Comparison of ENCODE assay signal across 1 cellular context in the genomic region with DNA sequence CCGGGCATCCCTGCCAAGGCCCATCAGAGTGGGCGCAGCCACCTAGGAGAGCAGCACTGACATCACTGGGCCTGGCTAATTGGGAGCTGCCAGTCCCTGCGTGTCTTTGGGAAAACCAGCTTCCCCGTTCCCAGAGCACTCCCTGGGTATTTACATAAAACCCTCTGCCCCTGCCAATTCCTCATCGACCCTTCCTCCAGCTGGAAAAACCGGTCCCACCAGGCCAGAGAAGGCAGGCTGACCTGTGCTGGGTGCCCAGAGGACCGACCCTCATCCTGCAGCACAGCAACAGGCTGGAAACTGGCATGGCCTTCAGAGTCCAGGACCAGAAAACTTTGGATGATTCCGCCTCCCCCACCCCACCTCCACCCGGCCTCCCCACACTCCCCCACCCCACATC.
TF ChIP-seq lines count a peak whose summit lies in the region.

No MANE protein-coding gene starts in this region.

TF ChIP-seq in WTC11, 78 proteins besides CTCF, POLR2A, EP300 and RAD21 (continued from another document):
- TF ChIP-seq, protein P1, sequence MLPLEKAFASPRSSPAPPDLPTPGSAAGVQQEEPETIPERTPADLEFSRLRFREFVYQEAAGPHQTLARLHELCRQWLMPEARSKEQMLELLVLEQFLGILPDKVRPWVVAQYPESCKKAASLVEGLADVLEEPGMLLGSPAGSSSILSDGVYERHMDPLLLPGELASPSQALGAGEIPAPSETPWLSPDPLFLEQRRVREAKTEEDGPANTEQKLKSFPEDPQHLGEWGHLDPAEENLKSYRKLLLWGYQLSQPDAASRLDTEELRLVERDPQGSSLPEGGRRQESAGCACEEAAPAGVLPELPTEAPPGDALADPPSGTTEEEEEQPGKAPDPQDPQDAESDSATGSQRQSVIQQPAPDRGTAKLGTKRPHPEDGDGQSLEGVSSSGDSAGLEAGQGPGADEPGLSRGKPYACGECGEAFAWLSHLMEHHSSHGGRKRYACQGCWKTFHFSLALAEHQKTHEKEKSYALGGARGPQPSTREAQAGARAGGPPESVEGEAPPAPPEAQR (CRISPR knock-in tag; IDR thresholded peaks at IDR 0.05): no peak
- TF ChIP-seq JUN (CRISPR knock-in tag; IDR thresholded peaks at IDR 0.05) (no peak), ZNF423 (CRISPR knock-in tag; IDR thresholded peaks at IDR 0.05) (no peak), FOXJ3 (CRISPR knock-in tag; IDR thresholded peaks at IDR 0.05; ENCODE audit: borderline replicate concordance) (no peak), GRHL2 (CRISPR knock-in tag; IDR thresholded peaks at IDR 0.05; ENCODE audit: insufficient replicate concordance, severe bottlenecking) (no peak), ZNF263 (CRISPR knock-in tag; IDR thresholded peaks at IDR 0.05; ENCODE audit: low read depth) (no peak), ATF1 (CRISPR knock-in tag; IDR thresholded peaks at IDR 0.05) (no peak), NR3C1 (CRISPR knock-in tag; conservative IDR thresholded peaks at IDR 0.05; ENCODE audit: low read depth) (no peak), ETV6 (CRISPR knock-in tag; IDR thresholded peaks at IDR 0.05) (no peak)
- TF ChIP-seq, protein P2, sequence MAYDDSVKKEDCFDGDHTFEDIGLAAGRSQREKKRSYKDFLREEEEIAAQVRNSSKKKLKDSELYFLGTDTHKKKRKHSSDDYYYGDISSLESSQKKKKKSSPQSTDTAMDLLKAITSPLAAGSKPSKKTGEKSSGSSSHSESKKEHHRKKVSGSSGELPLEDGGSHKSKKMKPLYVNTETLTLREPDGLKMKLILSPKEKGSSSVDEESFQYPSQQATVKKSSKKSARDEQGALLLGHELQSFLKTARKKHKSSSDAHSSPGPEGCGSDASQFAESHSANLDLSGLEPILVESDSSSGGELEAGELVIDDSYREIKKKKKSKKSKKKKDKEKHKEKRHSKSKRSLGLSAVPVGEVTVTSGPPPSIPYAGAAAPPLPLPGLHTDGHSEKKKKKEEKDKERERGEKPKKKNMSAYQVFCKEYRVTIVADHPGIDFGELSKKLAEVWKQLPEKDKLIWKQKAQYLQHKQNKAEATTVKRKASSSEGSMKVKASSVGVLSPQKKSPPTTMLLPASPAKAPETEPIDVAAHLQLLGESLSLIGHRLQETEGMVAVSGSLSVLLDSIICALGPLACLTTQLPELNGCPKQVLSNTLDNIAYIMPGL (CRISPR knock-in tag; IDR thresholded peaks at IDR 0.05): no peak
- TF ChIP-seq, protein P3, sequence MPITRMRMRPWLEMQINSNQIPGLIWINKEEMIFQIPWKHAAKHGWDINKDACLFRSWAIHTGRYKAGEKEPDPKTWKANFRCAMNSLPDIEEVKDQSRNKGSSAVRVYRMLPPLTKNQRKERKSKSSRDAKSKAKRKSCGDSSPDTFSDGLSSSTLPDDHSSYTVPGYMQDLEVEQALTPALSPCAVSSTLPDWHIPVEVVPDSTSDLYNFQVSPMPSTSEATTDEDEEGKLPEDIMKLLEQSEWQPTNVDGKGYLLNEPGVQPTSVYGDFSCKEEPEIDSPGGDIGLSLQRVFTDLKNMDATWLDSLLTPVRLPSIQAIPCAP (CRISPR knock-in tag; IDR thresholded peaks at IDR 0.05): no peak
